ENCODE assay signal across 9 cellular contexts in the genomic region with DNA sequence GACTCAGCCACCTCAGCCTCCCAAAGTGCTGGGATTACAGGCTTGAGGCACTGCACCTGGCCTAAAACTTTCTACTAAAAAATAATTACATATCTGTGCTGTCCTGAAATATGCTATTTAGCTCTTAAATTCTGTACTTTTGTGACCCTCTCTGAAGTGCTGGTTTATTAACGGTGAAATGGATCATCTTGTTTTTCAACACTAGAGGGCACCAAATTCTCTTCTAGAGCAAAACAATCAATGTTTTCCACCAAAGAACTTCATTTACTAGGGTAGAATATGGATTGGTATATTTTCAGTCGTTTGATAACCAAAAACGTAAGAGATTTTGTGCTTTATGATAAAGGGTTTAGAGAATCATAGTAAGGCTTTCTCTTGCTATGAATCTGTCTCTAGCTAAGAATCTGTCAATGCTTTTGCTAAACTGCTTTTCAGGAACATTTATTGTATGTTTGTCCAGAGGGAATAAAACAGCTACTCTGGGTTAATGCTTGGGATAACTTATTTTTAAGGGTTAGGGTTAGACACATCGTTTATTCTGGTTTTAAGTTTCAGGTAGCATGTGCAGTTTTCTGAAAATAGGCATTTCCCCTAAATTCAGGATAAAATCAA.
DNase-seq lines count a peak whose midpoint lies in the region; ATAC-seq, FAIRE-seq and TF ChIP-seq lines count a peak whose summit lies in the region.
"Had no signal": no experiment of that assay in that cellular context is flagged by ENCODE, and none has a peak within 500 bp of the region (broad histone marks: within the 10 kb centered on the region; RNA-seq: fewer than 3 reads in every experiment).

No MANE protein-coding gene starts in this region.

- no peaks in the 10 kb centered on the region for H3K27me3 Mint-ChIP-seq in CD8-positive, alpha-beta T cell (ENCODE audit: low read depth)
- H3K27me3 Mint-ChIP-seq: memory B cell had no signal

- H3K27me3 ChIP-seq in CD8-positive, alpha-beta T cell (ENCODE audit: insufficient read depth, low read length) = no peaks in the 10 kb centered on the region

- H3K4me3 Mint-ChIP-seq in CD8-positive, alpha-beta T cell = no peak overlapping the region
- H3K4me3 Mint-ChIP-seq: memory B cell had no signal

- DNase-seq in CD8-positive, alpha-beta T cell = no peak
- DNase-seq in GM19238 (ENCODE audit: insufficient read length, low spot score) (peak; percentile 10), HTR-8/SVneo (ENCODE audit: insufficient read length, low spot score) (peak; percentile 50), SK-MEL-5 (ENCODE audit: low read depth, low spot score) (peak; percentile 58), frontal cortex (ENCODE audit: low spot score in 2 of 2) (peak; percentile 43 to 51), stromal cell of bone marrow (ENCODE audit: low read depth) (peak; percentile 12)
- no peak for DNase-seq in activated effector memory CD4-positive, alpha-beta T cell treated with Interleukin-2 at 50 U/mL for 16 hours

- H3K36me3 Mint-ChIP-seq in CD8-positive, alpha-beta T cell = no peaks in the 10 kb centered on the region
- H3K36me3 Mint-ChIP-seq: memory B cell had no signal

- in situ Hi-C loops in SK-MEL-5 (cut with HindIII; ENCODE audit: low pct_unique_long_range_greater_than_20kb, low sequenced_read_pairs) = no loop called here

- intact Hi-C loops in CD8-positive, alpha-beta T cell (cut with DNase I, micrococcal nuclease) = loop anchor here (2.0 to 5.0 kb wide), 3 partner anchors 383 to 1253 kb away; a partner anchor contains a TSS

- H3K27ac Mint-ChIP-seq in CD8-positive, alpha-beta T cell = no peak overlapping the region
- H3K27ac Mint-ChIP-seq: memory B cell had no signal

- peak; percentile 38 for TF ChIP-seq CTCF in CD8-positive, alpha-beta T cell (IDR thresholded peaks at IDR 0.05)

- no peak overlapping the region for H3K4me3 ChIP-seq in CD8-positive, alpha-beta T cell (ENCODE audit: low read depth, low read length)

- no peak for ATAC-seq in CD8-positive, alpha-beta T cell
- ATAC-seq in HG03460 (IDR thresholded peaks at IDR 0.05; ENCODE audit: unreplicated experiment) = no peak

- H3K27ac ChIP-seq in CD8-positive, alpha-beta T cell (ENCODE audit: low read depth, low read length) = no peak overlapping the region

- H3K4me1 Mint-ChIP-seq in CD8-positive, alpha-beta T cell (ENCODE audit: low read depth) = no peaks in the 10 kb centered on the region
- H3K4me1 Mint-ChIP-seq: memory B cell had no signal

- FAIRE-seq in HTR-8/SVneo (lab: Jason Lieb, UNC) = no peak
- FAIRE-seq in frontal cortex (lab: Jason Lieb, UNC) = peak; percentile 84

- no peaks in the 10 kb centered on the region for H3K9me3 Mint-ChIP-seq in CD8-positive, alpha-beta T cell
- H3K9me3 Mint-ChIP-seq: memory B cell had no signal

- no peaks in the 10 kb centered on the region for H3K4me1 ChIP-seq in CD8-positive, alpha-beta T cell (ENCODE audit: insufficient read depth, low read length)

- POLR2A ChIA-PET in CD8-positive, alpha-beta T cell (lab: Charles Lee) = interaction anchor here (0.7 kb wide), 1 partner anchor 196 kb away, joined by 5 read pairs; no protein-coding TSS in a partner anchor

- no peaks in the 10 kb centered on the region for H3K36me3 ChIP-seq in CD8-positive, alpha-beta T cell (ENCODE audit: insufficient read depth, low read length)

- H3K9me3 ChIP-seq in CD8-positive, alpha-beta T cell (ENCODE audit: low read length) = no peaks in the 10 kb centered on the region

- CTCF ChIA-PET in CD8-positive, alpha-beta T cell (lab: Charles Lee) = interaction anchor here (0.8 to 1.3 kb wide), 5 partner anchors 11 to 555 kb away, joined by 3 to 4 read pairs (median 3); no protein-coding TSS in a partner anchor

Comparison
In these comparisons a context has a peak if more than half of its experiments do, and no peak if none do; other contexts are left out.
1. DNase-seq: peak in GM19238 (single experiment), HTR-8/SVneo (single experiment), SK-MEL-5 (single experiment), frontal cortex (2 of 2) and stromal cell of bone marrow (single experiment); none in CD8-positive, alpha-beta T cell (0 of 7) and activated effector memory CD4-positive, alpha-beta T cell treated with Interleukin-2 at 50 U/mL for 16 hours (single experiment).